In the genomic region with DNA sequence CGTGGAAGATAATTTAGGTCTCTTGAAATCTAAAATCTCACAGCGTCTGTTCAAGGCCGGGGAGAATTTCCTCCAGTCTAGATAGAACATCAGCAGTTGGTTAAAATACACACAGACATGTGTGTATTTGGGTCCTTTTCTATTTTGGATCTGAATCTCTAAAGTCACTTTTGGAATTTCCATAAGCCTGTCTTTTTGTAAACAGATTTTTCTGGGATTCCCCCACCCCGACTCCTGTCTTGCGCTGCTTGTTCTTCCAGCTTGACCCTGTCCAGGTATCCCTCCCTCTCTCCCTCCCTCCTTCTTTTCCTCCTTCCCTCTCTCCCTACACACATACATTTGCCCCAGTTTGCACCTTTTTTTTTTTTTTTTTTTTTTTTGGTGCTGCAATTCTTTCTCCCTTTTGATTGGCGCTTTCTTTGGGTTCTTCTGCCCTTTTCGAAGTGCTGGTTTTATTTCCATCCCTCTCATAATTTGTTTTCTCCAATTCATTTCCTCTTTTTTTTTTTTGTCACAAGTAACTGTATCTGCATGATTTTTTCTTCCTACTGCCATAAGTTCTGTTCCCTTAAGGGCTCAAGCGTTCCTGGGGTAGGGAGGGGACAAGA, we compare ENCODE assay signal across 8 cellular contexts.
DNase-seq lines count a peak whose midpoint lies in the region; ATAC-seq, FAIRE-seq and TF ChIP-seq lines count a peak whose summit lies in the region.

No MANE protein-coding gene starts in this region.

- H3K9me2 ChIP-seq in PC-3 (replicated peaks; ENCODE audit: low read length) = no peaks in the 10 kb centered on the region

- H3K9ac ChIP-seq in PC-3 (ENCODE audit: low read length) = peak overlapping the region; percentile 80

- no peak for TF ChIP-seq CTCF in PC-3 (conservative IDR thresholded peaks at IDR 0.05; ENCODE audit: low read depth, low read length)
- TF ChIP-seq CTCF in epithelial cell of proximal tubule (conservative IDR thresholded peaks at IDR 0.05; ENCODE audit: low read depth, low read length) = no peak
- TF ChIP-seq CTCF in pancreas (IDR thresholded peaks at IDR 0.05) = no peak

- H3K27me3 ChIP-seq in PC-3 (ENCODE audit: low read length) = no peaks in the 10 kb centered on the region
- no peaks in the 10 kb centered on the region for H3K27me3 ChIP-seq in pancreas

- peak overlapping the region; percentile 96 for H3K4me2 ChIP-seq in PC-3 (ENCODE audit: low read length)

- H3K4me3 ChIP-seq in PC-3 (ENCODE audit: low read length) (peak overlapping the region; percentile 70), epithelial cell of proximal tubule (ENCODE audit: low read depth, low read length) (peak overlapping the region; percentile 70), pancreas (peak overlapping the region; percentile 42 to 76 (median 62))

- 37 to 39% methylated on average over 8 of the region's 8 CpGs for WGBS in pancreas, 2 donors

- DNase-seq in PC-3 (peak; percentile 19), epithelial cell of proximal tubule (ENCODE audit: low read depth) (no peak), pancreas (no peak), GM12892 (ENCODE audit: insufficient read length) (no peak)
- DNase-seq in central memory CD4-positive, alpha-beta T cell = no peak
- no peak for DNase-seq in stimulated activated CD4-positive, alpha-beta T cell treated with anti-CD3 and anti-CD28 coated beads, Interleukin-12 subunit alpha, Interleukin-12 subunit beta, amount 100 ng/mL, for 4 hours

- H3K27ac ChIP-seq in PC-3 (ENCODE audit: low read length) (peak overlapping the region; percentile 81), pancreas (peak overlapping the region; percentile 83 to 97 (median 92))

- H3K79me2 ChIP-seq in PC-3 (ENCODE audit: low read length) = no peaks in the 10 kb centered on the region

- intact Hi-C loops in PC-3 (cut with micrococcal nuclease) = no loop called here
- intact Hi-C loops in pancreas (cut with DNase I) = no loop called here

- BruUV-seq in PC-3 (replicated peaks; lab: Mats Ljungman, UMichigan) = TSS peak; percentile 77

- peaks cover 9% of the 10 kb centered on the region for H3F3A ChIP-seq in PC-3 (ENCODE audit: low read length, unreplicated experiment)

- FAIRE-seq in pancreas (lab: Jason Lieb, UNC) (no peak), GM12892 (lab: Jason Lieb, UNC) (no peak)

- peak; percentile 3 for ATAC-seq in GM21360 (IDR thresholded peaks at IDR 0.05; ENCODE audit: unreplicated experiment)
- no peak for ATAC-seq in PC-3
- peak in 2 of 4 donors; percentile 7 to 9 for ATAC-seq in pancreas
- no peak for ATAC-seq in HG03196 (IDR thresholded peaks at IDR 0.05; ENCODE audit: unreplicated experiment)

- H3K4me1 ChIP-seq in PC-3 (ENCODE audit: insufficient read depth, low read length) = peaks cover 39% of the 10 kb centered on the region
- H3K4me1 ChIP-seq in pancreas = no peaks in the 10 kb centered on the region

- no peak for TF ChIP-seq POLR2A in GM12892 (IDR thresholded peaks at IDR 0.05; ENCODE audit: low read depth, low read length)

- H3K9me3 ChIP-seq in PC-3 (ENCODE audit: low read length) (no peaks in the 10 kb centered on the region), pancreas (no peaks in the 10 kb centered on the region)

- peak overlapping the region; percentile 68 for H2AFZ ChIP-seq in PC-3 (ENCODE audit: low read length)

- POLR2A ChIA-PET in PC-3 (lab: Charles Lee; ENCODE audit: unreplicated experiment) = interaction anchor here (0.6 to 1.5 kb wide), 4 partner anchors 11 to 94 kb away, joined by 5 to 27 read pairs (median 14); no protein-coding TSS in a partner anchor

- CTCF ChIA-PET in PC-3 (lab: Charles Lee) = interaction anchor here (0.6 to 1.2 kb wide), 3 partner anchors 17 to 163 kb away, joined by 3 to 7 read pairs (median 4); no protein-coding TSS in a partner anchor

- H4K20me1 ChIP-seq in PC-3 (ENCODE audit: low read length) = no peaks in the 10 kb centered on the region

- H3K36me3 ChIP-seq in PC-3 (ENCODE audit: low read depth, low read length) (no peaks in the 10 kb centered on the region), pancreas (no peaks in the 10 kb centered on the region)
